Comparison of ENCODE assay signal across 20 cellular contexts in genomic region chr9:77673912-77674791, GRCh38. TPM values are rescaled to one million over a fixed set of nuclear protein-coding genes. Genes with fewer than 3 reads are reported as not detected.
DNase-seq lines count a peak whose midpoint lies in the region; ATAC-seq and TF ChIP-seq lines count a peak whose summit lies in the region.
"Had no signal": no experiment of that assay in that cellular context is flagged by ENCODE, and none has a peak within 500 bp of the region (broad histone marks: within the 10 kb centered on the region; RNA-seq: fewer than 3 reads in every experiment).

No MANE protein-coding gene starts in this region.

- in situ Hi-C loops in ACHN (cut with HindIII; ENCODE audit: low pct_ligation_motif_present, low pct_unique_long_range_greater_than_20kb, low sequenced_read_pairs) = no loop called here

- CTCF ChIA-PET in HCT116 (lab: Charles Lee) = interaction anchor here (1.3 kb wide), 1 partner anchor 77 kb away, joined by 5 read pairs; no protein-coding TSS in a partner anchor

- H2AFZ ChIP-seq in HCT116 (ENCODE audit: low read depth, low read length, poor library complexity, severe bottlenecking) = no peak overlapping the region

- intact Hi-C loops in HCT116 (cut with micrococcal nuclease) (no loop called here), mucosa of descending colon (cut with DNase I, micrococcal nuclease) (no loop called here)

- H3K27ac ChIP-seq in HCT116 (ENCODE audit: low read depth, low read length) (no peak overlapping the region), RWPE2 (ENCODE audit: poor library complexity, severe bottlenecking) (no peak overlapping the region)
- H3K27ac ChIP-seq: psoas muscle, SK-N-MC, VCaP had no signal

- H3K4me1 ChIP-seq in HCT116 (ENCODE audit: control insufficient read depth in 1 of 2, insufficient read depth in 2 of 2, low read length in 2 of 2) = no peaks in the 10 kb centered on the region
- H3K4me1 ChIP-seq in RWPE2 (ENCODE audit: insufficient read depth, poor library complexity, severe bottlenecking) = no peaks in the 10 kb centered on the region
- no peaks in the 10 kb centered on the region for H3K4me1 ChIP-seq in mucosa of descending colon (ENCODE audit: low read depth)
- H3K4me1 ChIP-seq: psoas muscle had no signal

- H3K36me3 ChIP-seq in HCT116 (ENCODE audit: control insufficient read depth in 1 of 2, insufficient read depth in 2 of 2, low read length in 2 of 2) = no peaks in the 10 kb centered on the region
- no peaks in the 10 kb centered on the region for H3K36me3 ChIP-seq in RWPE2 (ENCODE audit: low read depth)
- H3K36me3 ChIP-seq in mucosa of descending colon (ENCODE audit: low read depth) = no peaks in the 10 kb centered on the region
- H3K36me3 ChIP-seq: MG63 had no signal

- TF ChIP-seq CTCF in HCT116 (IDR thresholded peaks at IDR 0.05 in 2 of 3, conservative IDR thresholded peaks at IDR 0.05 in 1 of 3; ENCODE audit: borderline replicate concordance in 1 of 3, insufficient read depth in 1 of 3, low read depth in 2 of 3, low read length in 2 of 3) (no peak), RWPE2 (IDR thresholded peaks at IDR 0.05; ENCODE audit: poor library complexity, severe bottlenecking) (peak; percentile 11), mucosa of descending colon (IDR thresholded peaks at IDR 0.05) (no peak)

- H3K9me3 ChIP-seq in HCT116 (ENCODE audit: control insufficient read depth in 1 of 2, insufficient read depth in 1 of 2, low read depth in 1 of 2, low read length in 2 of 2) (no peaks in the 10 kb centered on the region), RWPE2 (ENCODE audit: severe bottlenecking) (no peaks in the 10 kb centered on the region), mucosa of descending colon (no peaks in the 10 kb centered on the region)
- H3K9me3 ChIP-seq: MG63, psoas muscle had no signal

- H3K27me3 ChIP-seq in HCT116 (ENCODE audit: insufficient read depth, low read length) (no peaks in the 10 kb centered on the region), RWPE2 (ENCODE audit: insufficient read depth, poor library complexity, severe bottlenecking) (no peaks in the 10 kb centered on the region)
- H3K27me3 ChIP-seq: MG63 had no signal

- H3K9ac ChIP-seq in HCT116 (ENCODE audit: low read length) = no peak overlapping the region

- RAD21 ChIA-PET in HCT116 (lab: Charles Lee; ENCODE audit: low non-redundant PET in 1 of 2, low total read pairs in 2 of 2, uncharacterized antibody in 2 of 2, unreplicated experiment in 2 of 2) = no interaction called here

- DNase-seq in HCT116 (ENCODE audit: low read depth, low spot score) (no peak), RWPE2 (ENCODE audit: low spot score) (no peak), fibroblast of peridontal ligament (ENCODE audit: extremely low read depth) (peak; percentile 72), mucosa of descending colon (peak in 1 of 3 donors; percentile 17), ACHN (no peak), NCI-H187 treated with DMSO at 0.1 percent for 48 hours (lab: John Stamatoyannopoulos, UW) (no peak)
- DNase-seq in activated CD4-positive, alpha-beta T cell treated with anti-CD3 and anti-CD28 coated beads, Interleukin-2, amount 50 U/mL, for 1 hour = no peak
- DNase-seq: activated effector memory CD4-positive, alpha-beta T cell treated with anti-CD3 and anti-CD28 coated beads, Interleukin-2, amount 50 U/mL, for 16 hours; C1 segment of cervical spinal cord; effector CD4-positive, alpha-beta T cell; EL; kidney; MG63; naive thymus-derived CD4-positive, alpha-beta T cell; psoas muscle; stimulated activated CD4-positive, alpha-beta T cell treated with anti-CD3 and anti-CD28 coated beads, Interleukin-1b, Interleukin-23, amount 100 ng/mL, for 48 hours had no signal

- POLR2A ChIA-PET in HCT116 (lab: Charles Lee) = no interaction called here

- no peak overlapping the region for H3K4me3 ChIP-seq in HCT116 (replicated peaks in 1 of 2; ENCODE audit: low read depth in 1 of 2, low read length in 2 of 2)
- H3K4me3 ChIP-seq in RWPE2 (ENCODE audit: severe bottlenecking) = no peak overlapping the region
- no peak overlapping the region for H3K4me3 ChIP-seq in mucosa of descending colon
- H3K4me3 ChIP-seq: MG63, psoas muscle, SK-N-MC had no signal

- H3K79me2 ChIP-seq in HCT116 (ENCODE audit: insufficient read depth, low read length) = no peaks in the 10 kb centered on the region

- ATAC-seq in HCT116 (0 out of 2 replicates have a peak, but pooled peaks have one; percentile 30), RWPE2 (ENCODE audit: low read depth) (no peak), mucosa of descending colon (peak; percentile 50), GM21360 (IDR thresholded peaks at IDR 0.05; ENCODE audit: unreplicated experiment) (no peak)
- ATAC-seq: naive thymus-derived CD4-positive, alpha-beta T cell; psoas muscle had no signal

- no peaks in the 10 kb centered on the region for H3K9me2 ChIP-seq in HCT116 (ENCODE audit: insufficient read depth)

- TF ChIP-seq RAD21 in HCT116 (IDR thresholded peaks at IDR 0.05; ENCODE audit: low read depth) = no peak

- no peak overlapping the region for H3K4me2 ChIP-seq in HCT116 (ENCODE audit: low read length)

- no peak for TF ChIP-seq POLR2A in HCT116 (IDR thresholded peaks at IDR 0.05; ENCODE audit: borderline replicate concordance, extremely low read depth, insufficient read depth, insufficient read length)

- H4K20me1 ChIP-seq in HCT116 (ENCODE audit: insufficient read depth) = no peaks in the 10 kb centered on the region

- no TSS peak for BruUV-seq in HCT116 (replicated peaks; lab: Mats Ljungman, UMichigan)

TF ChIP-seq in HCT116, 20 proteins besides CTCF, POLR2A, EP300 and RAD21:
- TF ChIP-seq ZFX (IDR thresholded peaks at IDR 0.05) (no peak), SP1 (IDR thresholded peaks at IDR 0.05; ENCODE audit: low read depth) (no peak), JUND (IDR thresholded peaks at IDR 0.05) (no peak), MAX (IDR thresholded peaks at IDR 0.05) (no peak), ZBTB33 (IDR thresholded peaks at IDR 0.05; ENCODE audit: extremely low read depth, insufficient replicate concordance, low read length) (no peak), EZH2 (IDR thresholded peaks at IDR 0.05) (no peak), EGR1 (IDR thresholded peaks at IDR 0.05; ENCODE audit: low read depth) (no peak), SIN3A (IDR thresholded peaks at IDR 0.05; ENCODE audit: low read depth) (no peak), SRF (IDR thresholded peaks at IDR 0.05; ENCODE audit: low read depth) (no peak), ZNF274 (IDR thresholded peaks at IDR 0.05; ENCODE audit: low read depth, low read length) (no peak)
- TF ChIP-seq, protein P1, sequence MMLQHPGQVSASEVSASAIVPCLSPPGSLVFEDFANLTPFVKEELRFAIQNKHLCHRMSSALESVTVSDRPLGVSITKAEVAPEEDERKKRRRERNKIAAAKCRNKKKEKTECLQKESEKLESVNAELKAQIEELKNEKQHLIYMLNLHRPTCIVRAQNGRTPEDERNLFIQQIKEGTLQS (IDR thresholded peaks at IDR 0.05) = no peak
- TF ChIP-seq, protein P2, sequence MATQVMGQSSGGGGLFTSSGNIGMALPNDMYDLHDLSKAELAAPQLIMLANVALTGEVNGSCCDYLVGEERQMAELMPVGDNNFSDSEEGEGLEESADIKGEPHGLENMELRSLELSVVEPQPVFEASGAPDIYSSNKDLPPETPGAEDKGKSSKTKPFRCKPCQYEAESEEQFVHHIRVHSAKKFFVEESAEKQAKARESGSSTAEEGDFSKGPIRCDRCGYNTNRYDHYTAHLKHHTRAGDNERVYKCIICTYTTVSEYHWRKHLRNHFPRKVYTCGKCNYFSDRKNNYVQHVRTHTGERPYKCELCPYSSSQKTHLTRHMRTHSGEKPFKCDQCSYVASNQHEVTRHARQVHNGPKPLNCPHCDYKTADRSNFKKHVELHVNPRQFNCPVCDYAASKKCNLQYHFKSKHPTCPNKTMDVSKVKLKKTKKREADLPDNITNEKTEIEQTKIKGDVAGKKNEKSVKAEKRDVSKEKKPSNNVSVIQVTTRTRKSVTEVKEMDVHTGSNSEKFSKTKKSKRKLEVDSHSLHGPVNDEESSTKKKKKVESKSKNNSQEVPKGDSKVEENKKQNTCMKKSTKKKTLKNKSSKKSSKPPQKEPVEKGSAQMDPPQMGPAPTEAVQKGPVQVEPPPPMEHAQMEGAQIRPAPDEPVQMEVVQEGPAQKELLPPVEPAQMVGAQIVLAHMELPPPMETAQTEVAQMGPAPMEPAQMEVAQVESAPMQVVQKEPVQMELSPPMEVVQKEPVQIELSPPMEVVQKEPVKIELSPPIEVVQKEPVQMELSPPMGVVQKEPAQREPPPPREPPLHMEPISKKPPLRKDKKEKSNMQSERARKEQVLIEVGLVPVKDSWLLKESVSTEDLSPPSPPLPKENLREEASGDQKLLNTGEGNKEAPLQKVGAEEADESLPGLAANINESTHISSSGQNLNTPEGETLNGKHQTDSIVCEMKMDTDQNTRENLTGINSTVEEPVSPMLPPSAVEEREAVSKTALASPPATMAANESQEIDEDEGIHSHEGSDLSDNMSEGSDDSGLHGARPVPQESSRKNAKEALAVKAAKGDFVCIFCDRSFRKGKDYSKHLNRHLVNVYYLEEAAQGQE (IDR thresholded peaks at IDR 0.05; ENCODE audit: low read depth) = no peak

RNA-seq across cellular contexts. Expression of gene GNA14, which starts 26.0 kb away (rescaled TPM):
- total RNA-seq in HCT116 (2021; ENCODE audit: unreplicated experiment) (0.25 TPM), mucosa of descending colon (10 to 100 TPM in 1 of 3 donors, 1 to 10 TPM in 2; 7.0 to 14.6 (median 7.4) TPM)
- polyA plus RNA-seq in HCT116 (2012) = 0.04 and 0.07 TPM in 2 replicates
- total RNA-seq: activated CD8-positive, alpha-beta memory T cell treated with anti-CD3 and anti-CD28 coated beads for 36 hours had no signal
- polyA plus RNA-seq: naive thymus-derived CD4-positive, alpha-beta T cell had no signal

Comparison
In these comparisons a context has a peak if more than half of its experiments do, and no peak if none do; other contexts are left out.
1. ATAC-seq: peak in HCT116 (single experiment) and mucosa of descending colon (single experiment); none in RWPE2 (single experiment) and GM21360 (single experiment).